In the genomic region with DNA sequence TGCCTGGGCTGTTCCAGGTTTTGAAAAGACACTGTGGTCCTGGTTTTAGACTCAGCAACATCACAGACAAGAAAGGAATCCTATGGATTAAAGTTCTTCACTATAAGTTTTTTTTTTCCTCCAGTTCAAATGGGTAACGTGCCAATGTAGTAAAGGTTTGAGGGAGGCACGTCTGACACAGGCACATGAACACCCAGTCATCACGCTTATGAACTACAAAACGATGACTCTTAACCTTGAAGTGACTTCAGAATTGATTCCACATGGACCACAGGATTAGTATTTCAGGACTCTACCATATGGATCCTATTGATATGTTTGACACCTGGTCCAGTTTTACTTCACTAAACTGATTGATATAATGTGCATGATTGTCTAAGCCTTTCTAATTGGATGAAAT, we compare ENCODE assay signal across 14 cellular contexts. TPM values are rescaled to one million over a fixed set of nuclear protein-coding genes. Genes with fewer than 3 reads are reported as not detected.
DNase-seq lines count a peak whose midpoint lies in the region; ATAC-seq and TF ChIP-seq lines count a peak whose summit lies in the region.
"Had no signal": no experiment of that assay in that cellular context is flagged by ENCODE, and none has a peak within 500 bp of the region (broad histone marks: within the 10 kb centered on the region; RNA-seq: fewer than 3 reads in every experiment).

No MANE protein-coding gene starts in this region.

- CTCF ChIA-PET in GM10248 (lab: Yijun Ruan, JAX): no interaction called here

- no peaks in the 10 kb centered on the region for H3F3A ChIP-seq in OCI-LY1 (ENCODE audit: insufficient read depth, low read length)

- no peaks in the 10 kb centered on the region for H3K9me3 ChIP-seq in OCI-LY1 (ENCODE audit: low read length)

- H3K4me3 Mint-ChIP-seq in natural killer cell treated with Interleukin-12 subunit alpha and Interleukin-12 subunit beta and Interleukin-15 and Interleukin-18, amount 100 ng/mL, for 72 hours: peak overlapping the region; percentile 1
- H3K4me3 Mint-ChIP-seq in natural killer cell (no peak overlapping the region), type B pancreatic cell (peak overlapping the region; percentile 55)

- peak overlapping the region; percentile 9 to 23 for H3K27ac Mint-ChIP-seq in natural killer cell treated with Interleukin-12 subunit alpha and Interleukin-12 subunit beta and Interleukin-15 and Interleukin-18, amount 100 ng/mL, for 72 hours
- H3K27ac Mint-ChIP-seq in natural killer cell (peak overlapping the region in 1 of 2 donors; percentile 10), type B pancreatic cell (no peak overlapping the region)
- H3K27ac Mint-ChIP-seq: H9 had no signal

- no peaks in the 10 kb centered on the region for H3K27me3 ChIP-seq in OCI-LY1 (ENCODE audit: insufficient read depth, low read length)

- H3K4me1 Mint-ChIP-seq in natural killer cell treated with Interleukin-12 subunit alpha and Interleukin-12 subunit beta and Interleukin-15 and Interleukin-18, amount 100 ng/mL, for 72 hours (ENCODE audit: low read depth in 2 of 2): peaks cover 25 to 32% of the 10 kb centered on the region in 2 donors
- H3K4me1 Mint-ChIP-seq in natural killer cell (peaks cover 30 to 39% of the 10 kb centered on the region in 2 donors), type B pancreatic cell (ENCODE audit: unreplicated experiment) (peaks cover 17% of the 10 kb centered on the region)

- H3K4me1 ChIP-seq in OCI-LY1 (ENCODE audit: insufficient read depth, low read length, severe bottlenecking): peaks cover 46% of the 10 kb centered on the region

- no peaks in the 10 kb centered on the region for H4K20me1 ChIP-seq in OCI-LY1 (ENCODE audit: insufficient read depth, low read length)

- H3K4me2 ChIP-seq in OCI-LY1 (ENCODE audit: low read length): peak overlapping the region; percentile 15; the same call in 1 of the 2 replicates

- no peaks in the 10 kb centered on the region for H3K9me3 Mint-ChIP-seq in natural killer cell treated with Interleukin-12 subunit alpha and Interleukin-12 subunit beta and Interleukin-15 and Interleukin-18, amount 100 ng/mL, for 72 hours
- H3K9me3 Mint-ChIP-seq in natural killer cell (no peaks in the 10 kb centered on the region), type B pancreatic cell (no peaks in the 10 kb centered on the region)
- H3K9me3 Mint-ChIP-seq: H9 had no signal

- ATAC-seq in natural killer cell treated with Interleukin-12 subunit alpha and Interleukin-12 subunit beta and Interleukin-15 and Interleukin-18, amount 100 ng/mL, for 72 hours: no peak
- ATAC-seq in natural killer cell (no peak), HG03378 (IDR thresholded peaks at IDR 0.05; ENCODE audit: unreplicated experiment) (no peak)

- TF ChIP-seq CTCF in natural killer cell (IDR thresholded peaks at IDR 0.05) (no peak), OCI-LY1 (IDR thresholded peaks at IDR 0.05; ENCODE audit: low read length) (no peak), fibroblast of mammary gland (conservative IDR thresholded peaks at IDR 0.05; ENCODE audit: control insufficient read depth, insufficient read depth, low read depth, low read length) (no peak), type B pancreatic cell (conservative IDR thresholded peaks at IDR 0.05) (no peak), GM10248 (IDR thresholded peaks at IDR 0.05; ENCODE audit: control extremely low read depth, extremely low read depth, low read depth, missing control alignments) (no peak)

- POLR2A ChIA-PET in GM10248 (lab: Yijun Ruan, JAX): no interaction called here

- no peak overlapping the region for H3K27ac ChIP-seq in OCI-LY1 (ENCODE audit: low read depth, low read length, poor library complexity, severe bottlenecking)

- H3K36me3 ChIP-seq in OCI-LY1 (ENCODE audit: insufficient read depth, low read length): peaks cover 43% of the 10 kb centered on the region; the same call in 1 of the 2 replicates

- H2AFZ ChIP-seq in OCI-LY1 (ENCODE audit: low read length): no peak overlapping the region

- H3K4me3 ChIP-seq in OCI-LY1 (ENCODE audit: low read depth, low read length, poor library complexity, severe bottlenecking) (peak overlapping the region; percentile 42), fibroblast of mammary gland (ENCODE audit: control insufficient read depth, low read depth, low read length) (no peak overlapping the region)

- DNase-seq in natural killer cell treated with Interleukin-12 subunit alpha and Interleukin-12 subunit beta and Interleukin-15 and Interleukin-18, amount 100 ng/mL, for 72 hours (ENCODE audit: low spot score): no peak
- DNase-seq in natural killer cell (no peak), fibroblast of mammary gland (ENCODE audit: low read depth) (peak; percentile 56), type B pancreatic cell (ENCODE audit: extremely low spot score, unreplicated experiment) (no peak), GM10248 (ENCODE audit: extremely low spot score) (no peak), NCI-H2227 treated with DMSO at 0.1 percent for 48 hours (lab: John Stamatoyannopoulos, UW) (no peak)
- DNase-seq: H9, Karpas-422, NCI-H1417, NCI-H1930, NCI-H2171, NCI-H774 had no signal

- intact Hi-C loops in natural killer cell (cut with micrococcal nuclease): loop anchor here (10.0 kb wide), 2 partner anchors 228 to 748 kb away; partner anchors contain the start of genes CTCF and NFATC3

- H3K79me2 ChIP-seq in OCI-LY1 (ENCODE audit: insufficient read depth, low read length): peaks cover 29% of the 10 kb centered on the region

- no peaks in the 10 kb centered on the region for H3K9me2 ChIP-seq in OCI-LY1 (ENCODE audit: low read depth, low read length)

- H3K27me3 Mint-ChIP-seq in natural killer cell treated with Interleukin-12 subunit alpha and Interleukin-12 subunit beta and Interleukin-15 and Interleukin-18, amount 100 ng/mL, for 72 hours: no peaks in the 10 kb centered on the region
- H3K27me3 Mint-ChIP-seq in natural killer cell (ENCODE audit: low read depth in 2 of 2): no peaks in the 10 kb centered on the region
- H3K27me3 Mint-ChIP-seq in type B pancreatic cell: no peaks in the 10 kb centered on the region

- H3K36me3 Mint-ChIP-seq in natural killer cell treated with Interleukin-12 subunit alpha and Interleukin-12 subunit beta and Interleukin-15 and Interleukin-18, amount 100 ng/mL, for 72 hours: peaks cover 6% of the 10 kb centered on the region
- H3K36me3 Mint-ChIP-seq in natural killer cell: no peaks in the 10 kb centered on the region
- peaks cover 3% of the 10 kb centered on the region for H3K36me3 Mint-ChIP-seq in type B pancreatic cell

- no peak overlapping the region; the same call in 1 of the 2 replicates for H3K9ac ChIP-seq in OCI-LY1 (ENCODE audit: low read length)

RNA-seq across cellular contexts. Expression of gene PRMT7, which starts 2.3 kb away (rescaled TPM):
- 10 to 100 TPM; 45.7 to 90.9 TPM for total RNA-seq in natural killer cell treated with Interleukin-12 subunit alpha and Interleukin-12 subunit beta and Interleukin-15 and Interleukin-18, amount 100 ng/mL, for 72 hours
- 10 to 100 TPM; 60.7 to 84.7 (median 68.2) TPM for total RNA-seq in natural killer cell
- 39.1 and 66.9 TPM in 2 replicates for total RNA-seq in type B pancreatic cell (ENCODE audit: low replicate concordance)

RNA-seq across cellular contexts. Expression of gene SLC7A6OS, which starts 2.4 kb away (rescaled TPM):
- 10 to 100 TPM; 25.8 to 27.9 TPM for total RNA-seq in natural killer cell treated with Interleukin-12 subunit alpha and Interleukin-12 subunit beta and Interleukin-15 and Interleukin-18, amount 100 ng/mL, for 72 hours
- 10 to 100 TPM; 46.3 to 57.3 (median 56.1) TPM for total RNA-seq in natural killer cell
- total RNA-seq in type B pancreatic cell (ENCODE audit: low replicate concordance): 17.3 and 21.7 TPM in 2 replicates

RNA-seq across cellular contexts. Expression of gene SLC7A6, which starts 48.8 kb away (rescaled TPM):
- total RNA-seq in natural killer cell treated with Interleukin-12 subunit alpha and Interleukin-12 subunit beta and Interleukin-15 and Interleukin-18, amount 100 ng/mL, for 72 hours: 100 to 1,000 TPM in 1 of 2 donors, 10 to 100 TPM in 1; 56.2 to 111 TPM
- total RNA-seq in natural killer cell (10 to 100 TPM; 46.6 to 84.9 (median 69.6) TPM), type B pancreatic cell (ENCODE audit: low replicate concordance) (41.1 and 47.3 TPM in 2 replicates)
